ENCODE assay signal across 8 cellular contexts in genomic region chr6:31203345-31203979, GRCh38. TPM values are rescaled to one million over a fixed set of nuclear protein-coding genes. Genes with fewer than 3 reads are reported as not detected.
DNase-seq lines count a peak whose midpoint lies in the region; ATAC-seq and TF ChIP-seq lines count a peak whose summit lies in the region.

No MANE protein-coding gene starts in this region.

- peaks cover 9% of the 10 kb centered on the region for H3F3A ChIP-seq in smooth muscle cell (ENCODE audit: low read depth)

- no peaks in the 10 kb centered on the region for H3K9me3 Mint-ChIP-seq in activated T-helper 17 cell treated with anti-CD3 and anti-CD28 coated beads, Interleukin-2, amount 50 U/mL, for 72 hours

- H3K27ac ChIP-seq in BLaER1 treated with 17β-estradiol and CSF1 and Interleukin-3, amounts not matched to agents 10 nM and 100 nM: peak overlapping the region in 10 of 11 experiments; percentile 69 to 91 (median 87); a peak in 21 of 22 replicates
- H3K27ac ChIP-seq in OCI-LY3 (ENCODE audit: low read length) (peak overlapping the region; percentile 100), smooth muscle cell (ENCODE audit: low read depth) (peak overlapping the region; percentile 88)

- 64% methylated on average over 5 of the region's 5 CpGs for WGBS in smooth muscle cell (ENCODE audit: low lambda C conversion rate)

- H4K20me1 ChIP-seq in BLaER1 treated with 17β-estradiol and CSF1 and Interleukin-3, amounts not matched to agents 10 nM and 100 nM: no peaks in the 10 kb centered on the region; a peak in 1 of 22 replicates
- no peaks in the 10 kb centered on the region for H4K20me1 ChIP-seq in OCI-LY3 (ENCODE audit: insufficient read depth, low read length)
- H4K20me1 ChIP-seq in smooth muscle cell (ENCODE audit: low read depth): no peaks in the 10 kb centered on the region

- peaks cover 0 to 19% (median 14%) of the 10 kb centered on the region in 11 experiments; a peak in 16 of 22 replicates for H3K9me3 ChIP-seq in BLaER1 treated with 17β-estradiol and CSF1 and Interleukin-3, amounts not matched to agents 10 nM and 100 nM (replicated peaks in 1 of 11)
- peaks cover 10% of the 10 kb centered on the region; the same call in 1 of the 2 replicates for H3K9me3 ChIP-seq in OCI-LY3 (ENCODE audit: insufficient read depth, low read length)
- H3K9me3 ChIP-seq in smooth muscle cell (replicated peaks; ENCODE audit: low read depth): no peaks in the 10 kb centered on the region

- H3K4me3 ChIP-seq in BLaER1 treated with 17β-estradiol and CSF1 and Interleukin-3, amounts not matched to agents 10 nM and 100 nM: peak overlapping the region; percentile 52 to 69 (median 57)
- H3K4me3 ChIP-seq in OCI-LY3 (ENCODE audit: low read length): peak overlapping the region; percentile 70
- peak overlapping the region; percentile 51 for H3K4me3 ChIP-seq in smooth muscle cell

- H3K79me2 ChIP-seq in OCI-LY3 (ENCODE audit: low read length): peaks cover 34% of the 10 kb centered on the region
- no peaks in the 10 kb centered on the region for H3K79me2 ChIP-seq in smooth muscle cell (ENCODE audit: low read depth)

- no peaks in the 10 kb centered on the region for H3K27me3 ChIP-seq in BLaER1 treated with 17β-estradiol and CSF1 and Interleukin-3, amounts not matched to agents 10 nM and 100 nM
- no peaks in the 10 kb centered on the region for H3K27me3 ChIP-seq in OCI-LY3 (ENCODE audit: low read depth, low read length)
- no peaks in the 10 kb centered on the region for H3K27me3 ChIP-seq in smooth muscle cell (ENCODE audit: low read depth)

- H3K4me1 Mint-ChIP-seq in activated T-helper 17 cell treated with anti-CD3 and anti-CD28 coated beads, Interleukin-2, amount 50 U/mL, for 72 hours: peaks cover 35% of the 10 kb centered on the region

- no peaks in the 10 kb centered on the region for H3K27me3 Mint-ChIP-seq in activated T-helper 17 cell treated with anti-CD3 and anti-CD28 coated beads, Interleukin-2, amount 50 U/mL, for 72 hours

- peak overlapping the region; percentile 82 for H3K4me3 Mint-ChIP-seq in activated T-helper 17 cell treated with anti-CD3 and anti-CD28 coated beads, Interleukin-2, amount 50 U/mL, for 72 hours

- peak overlapping the region; percentile 93 for H3K27ac Mint-ChIP-seq in activated T-helper 17 cell treated with anti-CD3 and anti-CD28 coated beads, Interleukin-2, amount 50 U/mL, for 72 hours

- peaks cover 49 to 77% (median 65%) of the 10 kb centered on the region in 10 experiments for H3K4me1 ChIP-seq in BLaER1 treated with 17β-estradiol and CSF1 and Interleukin-3, amounts not matched to agents 10 nM and 100 nM
- H3K4me1 ChIP-seq in OCI-LY3 (ENCODE audit: low read length): peaks cover 45% of the 10 kb centered on the region
- H3K4me1 ChIP-seq in smooth muscle cell (ENCODE audit: low read depth): peaks cover 20% of the 10 kb centered on the region

- peak overlapping the region; percentile 63 to 83 (median 73); a peak in 21 of 22 replicates for H3K9ac ChIP-seq in BLaER1 treated with 17β-estradiol and CSF1 and Interleukin-3, amounts not matched to agents 10 nM and 100 nM
- peak overlapping the region; percentile 87 for H3K9ac ChIP-seq in OCI-LY3 (ENCODE audit: low read length)
- H3K9ac ChIP-seq in smooth muscle cell (ENCODE audit: low read depth): peak overlapping the region; percentile 77

- H3K4me2 ChIP-seq in BLaER1 treated with 17β-estradiol and CSF1 and Interleukin-3, amounts not matched to agents 10 nM and 100 nM: peak overlapping the region; percentile 77 to 99 (median 90)
- H3K4me2 ChIP-seq in OCI-LY3 (ENCODE audit: low read length) (peak overlapping the region; percentile 90), smooth muscle cell (peak overlapping the region; percentile 81)

- TF ChIP-seq CTCF in OCI-LY3 (IDR thresholded peaks at IDR 0.05; ENCODE audit: low read depth, low read length) (no peak), smooth muscle cell (IDR thresholded peaks at IDR 0.05; ENCODE audit: borderline replicate concordance, insufficient read depth, poor library complexity, severe bottlenecking) (no peak), GM20000 (IDR thresholded peaks at IDR 0.05; ENCODE audit: extremely low read depth, missing control alignments) (no peak)

- H3K36me3 ChIP-seq in BLaER1 treated with 17β-estradiol and CSF1 and Interleukin-3, amounts not matched to agents 10 nM and 100 nM: peaks cover 0 to 22% (median 5%) of the 10 kb centered on the region in 11 experiments; a peak in 12 of 22 replicates
- H3K36me3 ChIP-seq in OCI-LY3 (replicated peaks; ENCODE audit: low read depth, low read length): peaks cover 21% of the 10 kb centered on the region
- H3K36me3 ChIP-seq in smooth muscle cell (ENCODE audit: low read depth): no peaks in the 10 kb centered on the region

- H3K36me3 Mint-ChIP-seq in activated T-helper 17 cell treated with anti-CD3 and anti-CD28 coated beads, Interleukin-2, amount 50 U/mL, for 72 hours (ENCODE audit: low read depth): peaks cover 6% of the 10 kb centered on the region

- ATAC-seq in GM19452 (IDR thresholded peaks at IDR 0.05; ENCODE audit: unreplicated experiment) (peak; percentile 51), HG03520 (IDR thresholded peaks at IDR 0.05; ENCODE audit: unreplicated experiment) (peak; percentile 56)
- peak; percentile 78 for ATAC-seq in activated T-helper 17 cell treated with anti-CD3 and anti-CD28 coated beads, Interleukin-2, amount 50 U/mL, for 72 hours (replicated peaks)

- DNase-seq in germinal center (ENCODE audit: low spot score) (peak; percentile 53), smooth muscle cell (lab: John Stamatoyannopoulos, UW; ENCODE audit: unreplicated experiment) (no peak), GM20000 (ENCODE audit: low spot score) (no peak)

- H2AFZ ChIP-seq in OCI-LY3 (ENCODE audit: low read depth, low read length): no peak overlapping the region
- peak overlapping the region; percentile 46 for H2AFZ ChIP-seq in smooth muscle cell (ENCODE audit: low read depth)

RNA-seq across cellular contexts. Expression of gene POU5F1, which starts 33.0 kb away (rescaled TPM):
- total RNA-seq in activated T-helper 17 cell treated with anti-CD3 and anti-CD28 coated beads, Interleukin-2, amount 50 U/mL, for 72 hours: under 1 TPM in 1 of 2 donors, not detected in 1; 0.16 TPM
- total RNA-seq in smooth muscle cell: not detected in 2 replicates
- polyA plus RNA-seq in smooth muscle cell: 0.25 TPM in 1 of 2 replicates, not detected in the other

RNA-seq across cellular contexts. Expression of gene TCF19, which starts 45.1 kb away (rescaled TPM):
- 100 to 1,000 TPM in 1 of 2 donors, 10 to 100 TPM in 1; 91.1 to 125 TPM for total RNA-seq in activated T-helper 17 cell treated with anti-CD3 and anti-CD28 coated beads, Interleukin-2, amount 50 U/mL, for 72 hours
- total RNA-seq in smooth muscle cell: 4.5 and 7.8 TPM in 2 replicates
- polyA plus RNA-seq in smooth muscle cell: 5.4 and 10.5 TPM in 2 replicates

RNA-seq across cellular contexts. Expression of gene CCHCR1, which starts 45.9 kb away (rescaled TPM):
- total RNA-seq in activated T-helper 17 cell treated with anti-CD3 and anti-CD28 coated beads, Interleukin-2, amount 50 U/mL, for 72 hours: 10 to 100 TPM; 52.4 to 85.5 TPM
- total RNA-seq in smooth muscle cell: 4.9 and 8.2 TPM in 2 replicates
- polyA plus RNA-seq in smooth muscle cell: 15.0 and 25.4 TPM in 2 replicates

Comparison
In these comparisons a context has a peak if more than half of its experiments do, and no peak if none do; other contexts are left out.
1. RNA of gene TCF19, which starts 45.1 kb away (total RNA-seq): 91.1 to 125 TPM in activated T-helper 17 cell treated with anti-CD3 and anti-CD28 coated beads, Interleukin-2, amount 50 U/mL, for 72 hours; 4.5 to 7.8 TPM in smooth muscle cell; every median in the first group is over 10 times any median in the second.
2. Peak in every context shown above with its lines, with median percentiles within 50 percentile points of each other: H3K27ac ChIP-seq, H3K4me2 ChIP-seq, H3K4me3 ChIP-seq, H3K9ac ChIP-seq and ATAC-seq.